In the genomic region with DNA sequence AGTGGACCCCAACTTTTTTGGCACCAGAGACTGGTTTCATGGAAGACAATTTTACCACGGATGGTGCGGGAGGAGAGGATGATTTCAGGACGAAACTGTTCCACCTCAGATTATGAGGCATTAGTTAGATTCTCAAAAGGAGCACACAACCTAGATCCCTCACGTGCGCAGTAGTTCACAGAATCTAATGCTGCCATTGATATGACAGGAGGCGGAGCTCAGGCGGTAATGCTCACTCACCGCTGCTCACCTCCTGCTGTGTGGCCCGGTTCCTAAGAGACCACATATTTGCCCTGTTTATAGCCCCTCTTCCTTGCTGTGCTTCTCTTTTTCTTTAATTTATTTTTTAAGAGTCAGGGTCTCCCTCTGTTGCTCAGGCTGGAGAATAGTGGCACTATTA, we compare ENCODE assay signal across 18 cellular contexts. TPM values are rescaled to one million over a fixed set of nuclear protein-coding genes. Genes with fewer than 3 reads are reported as not detected.
DNase-seq lines count a peak whose midpoint lies in the region.
"Had no signal": no experiment of that assay in that cellular context is flagged by ENCODE, and none has a peak within 500 bp of the region (broad histone marks: within the 10 kb centered on the region; RNA-seq: fewer than 3 reads in every experiment).

No MANE protein-coding gene starts in this region.

- H3K36me3 Mint-ChIP-seq in T-helper 1 cell treated with Interleukin-12 subunit alpha and Interleukin-12 subunit beta and Interleukin-4 antibody, amounts not matched to agents 30 μg/mL and 1 μg/mL, for 36 hours (ENCODE audit: low read depth), result peaks cover 7% of the 10 kb centered on the region
- no peaks in the 10 kb centered on the region for H3K36me3 Mint-ChIP-seq in activated naive CD8-positive, alpha-beta T cell treated with anti-CD3 and anti-CD28 coated beads for 36 hours

- H3K27me3 ChIP-seq in BLaER1, result peaks cover 32% of the 10 kb centered on the region

- H3K4me1 Mint-ChIP-seq in T-helper 1 cell treated with Interleukin-12 subunit alpha and Interleukin-12 subunit beta and Interleukin-4 antibody, amounts not matched to agents 30 μg/mL and 1 μg/mL, for 36 hours (ENCODE audit: low read depth), result peaks cover 46% of the 10 kb centered on the region
- H3K4me1 Mint-ChIP-seq in activated naive CD8-positive, alpha-beta T cell treated with anti-CD3 and anti-CD28 coated beads for 36 hours, result peaks cover 43% of the 10 kb centered on the region

- peak overlapping the region; percentile 46; the same call in 1 of the 2 replicates for H3K27ac ChIP-seq in BLaER1
- H3K27ac ChIP-seq: A549, Peyer's patch had no signal

- H3K9ac ChIP-seq in BLaER1, result no peak overlapping the region

- H3K9me3 ChIP-seq in BLaER1, result no peaks in the 10 kb centered on the region
- H3K9me3 ChIP-seq: A549, HAP-1, Peyer's patch had no signal

- H3K36me3 ChIP-seq in BLaER1, result no peaks in the 10 kb centered on the region
- H3K36me3 ChIP-seq: HAP-1, Peyer's patch had no signal

- H3K4me3 Mint-ChIP-seq in T-helper 1 cell treated with Interleukin-12 subunit alpha and Interleukin-12 subunit beta and Interleukin-4 antibody, amounts not matched to agents 30 μg/mL and 1 μg/mL, for 36 hours, result no peak overlapping the region
- H3K4me3 Mint-ChIP-seq in activated naive CD8-positive, alpha-beta T cell treated with anti-CD3 and anti-CD28 coated beads for 36 hours, result no peak overlapping the region

- H3K27ac Mint-ChIP-seq in T-helper 1 cell treated with Interleukin-12 subunit alpha and Interleukin-12 subunit beta and Interleukin-4 antibody, amounts not matched to agents 30 μg/mL and 1 μg/mL, for 36 hours, result peak overlapping the region; percentile 62
- H3K27ac Mint-ChIP-seq in activated naive CD8-positive, alpha-beta T cell treated with anti-CD3 and anti-CD28 coated beads for 36 hours, result peak overlapping the region; percentile 17

- H3K4me1 ChIP-seq in BLaER1, result peaks cover 96% of the 10 kb centered on the region

- H3K4me2 ChIP-seq in BLaER1, result peak overlapping the region; percentile 95
- H3K4me2 ChIP-seq: A549 had no signal

- DNase-seq in T-helper 1 cell, result no peak
- peak; percentile 40 for DNase-seq in NCI-H2227 (lab: John Stamatoyannopoulos, UW; ENCODE audit: unreplicated experiment)
- no peak for DNase-seq in activated naive CD8-positive, alpha-beta T cell treated with anti-CD3 and anti-CD28 coated beads for 36 hours
- no peak for DNase-seq in stimulated activated CD4-positive, alpha-beta T cell treated with anti-CD3 and anti-CD28 coated beads, Interleukin-12 subunit alpha, Interleukin-12 subunit beta, amount 100 ng/mL, for 4 hours
- DNase-seq in NCI-H748 (lab: John Stamatoyannopoulos, UW; ENCODE audit: unreplicated experiment), result no peak
- no peak for DNase-seq in effector CD4-positive, alpha-beta T cell
- DNase-seq: DMS79 treated with DMSO at 0.1 percent for 48 hours, Karpas-422, NCI-H2029 treated with DMSO at 0.1 percent for 48 hours, NCI-H345, NCI-H748 treated with DMSO at 0.1 percent for 48 hours, Peyer's patch, SHP77 had no signal

- no peak overlapping the region for H3K4me3 ChIP-seq in BLaER1
- H3K4me3 ChIP-seq: A549, HAP-1, Peyer's patch had no signal

- H3K9me3 Mint-ChIP-seq in T-helper 1 cell treated with Interleukin-12 subunit alpha and Interleukin-12 subunit beta and Interleukin-4 antibody, amounts not matched to agents 30 μg/mL and 1 μg/mL, for 36 hours, result no peaks in the 10 kb centered on the region
- H3K9me3 Mint-ChIP-seq in activated naive CD8-positive, alpha-beta T cell treated with anti-CD3 and anti-CD28 coated beads for 36 hours, result no peaks in the 10 kb centered on the region

- no peaks in the 10 kb centered on the region for H4K20me1 ChIP-seq in BLaER1

- peaks cover 10% of the 10 kb centered on the region for H3K27me3 Mint-ChIP-seq in T-helper 1 cell treated with Interleukin-12 subunit alpha and Interleukin-12 subunit beta and Interleukin-4 antibody, amounts not matched to agents 30 μg/mL and 1 μg/mL, for 36 hours (ENCODE audit: low read depth)
- H3K27me3 Mint-ChIP-seq in activated naive CD8-positive, alpha-beta T cell treated with anti-CD3 and anti-CD28 coated beads for 36 hours, result peaks cover 52% of the 10 kb centered on the region

RNA-seq across cellular contexts. Expression of a gene that starts 4.6 kb away (rescaled TPM):
- 1 to 10 TPM; 3.4 to 4.0 TPM for total RNA-seq in activated naive CD8-positive, alpha-beta T cell treated with anti-CD3 and anti-CD28 coated beads for 36 hours
- total RNA-seq: HepG2 had no signal

RNA-seq across cellular contexts. Expression of a gene that starts 6.3 kb away (rescaled TPM):
- total RNA-seq in activated naive CD8-positive, alpha-beta T cell treated with anti-CD3 and anti-CD28 coated beads for 36 hours, result under 1 TPM; 0.12 to 0.20 TPM
- total RNA-seq: HepG2, Peyer's patch had no signal

RNA-seq across cellular contexts. Expression of a gene that starts 28.3 kb away (rescaled TPM):
- total RNA-seq in activated naive CD8-positive, alpha-beta T cell treated with anti-CD3 and anti-CD28 coated beads for 36 hours, result not detected

RNA-seq across cellular contexts. Expression of a gene that starts 48.6 kb away (rescaled TPM):
- 100 to 1,000 TPM; 186 TPM for total RNA-seq in activated naive CD8-positive, alpha-beta T cell treated with anti-CD3 and anti-CD28 coated beads for 36 hours

RNA-seq across cellular contexts. Expression of a gene that starts 55.2 kb away (rescaled TPM):
- not detected for total RNA-seq in activated naive CD8-positive, alpha-beta T cell treated with anti-CD3 and anti-CD28 coated beads for 36 hours
- total RNA-seq: HepG2, Peyer's patch had no signal
